ENCODE assay signal across 33 cellular contexts in genomic region chr11:93651052-93651451, GRCh38.
"Had no signal": no experiment of that assay in that cellular context is flagged by ENCODE, and none has a peak within 500 bp of the region (broad histone marks: within the 10 kb centered on the region; RNA-seq: fewer than 3 reads in every experiment).

No MANE protein-coding gene starts in this region.

- H3K9me3 ChIP-seq: adrenal gland, body of pancreas, breast epithelium had no signal

- ATAC-seq: activated CD8-positive, alpha-beta T cell treated with anti-CD3 and anti-CD28 coated beads for 36 hours; activated naive CD4-positive, alpha-beta T cell treated with anti-CD3 and anti-CD28 coated beads, Interleukin-2, amount 50 U/mL, for 72 hours; activated T-cell treated with anti-CD3 and anti-CD28 coated beads, Interleukin-2, amount 50 U/mL, for 4 hours; activated T-cell treated with anti-CD3 and anti-CD28 coated beads, Interleukin-2, amount 50 U/mL, for 72 hours; activated T-helper 17 cell treated with anti-CD3 and anti-CD28 coated beads, Interleukin-2, amount 50 U/mL, for 72 hours; body of pancreas had no signal

- H3K27ac ChIP-seq: adrenal gland, body of pancreas, brain microvascular endothelial cell, breast epithelium had no signal

- FAIRE-seq: astrocyte, colon, TTC549 had no signal

- H3K4me3 ChIP-seq: adrenal gland, body of pancreas, breast epithelium had no signal

- H3K4me1 ChIP-seq: adrenal gland, body of pancreas, breast epithelium had no signal

- DNase-seq: activated B cell treated with CpG ODN at 0.5 μM for 24 hours; activated CD4-positive, alpha-beta memory T cell treated with anti-CD3 and anti-CD28 coated beads for 36 hours; activated CD4-positive, alpha-beta T cell treated with anti-CD3 and anti-CD28 coated beads for 4 hours; activated CD4-positive, alpha-beta T cell treated with anti-CD3 and anti-CD28 coated beads, Interleukin-2, amount 10 ng/mL, durations not matched to agents 24 days and 14 days; activated CD4-positive, alpha-beta T cell treated with anti-CD3 and anti-CD28 coated beads, Interleukin-2, amount 50 U/mL, for 1 hour; activated CD4-positive, alpha-beta T cell treated with anti-CD3 and anti-CD28 coated beads, Interleukin-2, amount 50 U/mL, for 4 hours; activated CD4-positive, CD25-positive, alpha-beta regulatory T cell treated with anti-CD3 and anti-CD28 coated beads, Interleukin-2, amount 50 U/mL, for 72 hours; activated CD8-positive, alpha-beta memory T cell treated with anti-CD3 and anti-CD28 coated beads, Interleukin-2, amount 50 U/mL, for 4 hours; activated CD8-positive, alpha-beta T cell treated with anti-CD3 and anti-CD28 coated beads for 36 hours; activated effector memory CD4-positive, alpha-beta T cell treated with anti-CD3 and anti-CD28 coated beads, Interleukin-2, amount 50 U/mL, for 16 hours; activated gamma-delta T cell treated with Interleukin-2 at 50 U/mL for 16 hours; activated naive CD4-positive, alpha-beta T cell; activated naive CD4-positive, alpha-beta T cell treated with anti-CD3 and anti-CD28 coated beads for 36 hours; activated naive CD4-positive, alpha-beta T cell treated with anti-CD3 and anti-CD28 coated beads, Interleukin-2, amount 50 U/mL, for 16 hours; activated naive CD8-positive, alpha-beta T cell treated with anti-CD3 and anti-CD28 coated beads for 36 hours; activated T-cell treated with anti-CD3 and anti-CD28 coated beads for 4 hours; activated T-cell treated with anti-CD3 and anti-CD28 coated beads, Interleukin-2, amount 50 U/mL, for 1 hour; activated T-cell treated with anti-CD3 and anti-CD28 coated beads, Interleukin-2, amount 50 U/mL, for 4 hours; activated T-cell treated with anti-CD3 and anti-CD28 coated beads, Interleukin-2, amount 50 U/mL, for 72 hours; adrenal gland; amniotic stem cell; aorta; body of pancreas; brain microvascular endothelial cell; central memory CD4-positive, alpha-beta T cell; T-helper 2 cell; T-helper 9 cell had no signal

- H3K36me3 ChIP-seq: adrenal gland, brain microvascular endothelial cell, breast epithelium had no signal

- H3K27me3 ChIP-seq: body of pancreas, breast epithelium had no signal
